Comparison of ENCODE assay signal across 27 cellular contexts in the genomic region with DNA sequence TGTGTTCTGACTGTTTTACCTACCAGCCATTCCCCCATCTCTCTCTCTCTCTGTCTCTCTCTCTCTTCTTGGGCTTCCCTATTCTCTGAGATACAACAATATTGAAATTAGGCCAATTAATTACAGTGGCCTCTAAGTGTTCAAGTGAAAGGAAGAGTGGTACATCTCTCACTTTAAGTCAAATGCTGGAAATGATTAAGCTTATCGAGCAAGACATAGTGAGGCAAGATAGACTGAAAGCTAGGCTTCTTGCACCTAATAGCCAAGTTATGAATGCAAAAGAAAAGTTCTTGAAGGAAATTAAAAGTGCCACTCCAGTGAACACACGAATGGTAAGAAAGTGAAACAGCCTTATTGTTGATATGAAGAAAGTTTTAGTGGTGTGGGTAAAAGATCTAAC. TPM values are rescaled to one million over a fixed set of nuclear protein-coding genes. Genes with fewer than 3 reads are reported as not detected.
DNase-seq lines count a peak whose midpoint lies in the region; ATAC-seq and TF ChIP-seq lines count a peak whose summit lies in the region.
"Had no signal": no experiment of that assay in that cellular context is flagged by ENCODE, and none has a peak within 500 bp of the region (broad histone marks: within the 10 kb centered on the region; RNA-seq: fewer than 3 reads in every experiment).

No MANE protein-coding gene starts in this region.

- peak overlapping the region; percentile 9 for H3K4me3 Mint-ChIP-seq in activated T-cell treated with anti-CD3 and anti-CD28 coated beads, Interleukin-2, amount 50 U/mL, for 24 hours
- H3K4me3 Mint-ChIP-seq in activated T-cell treated with anti-CD3 and anti-CD28 coated beads, Interleukin-2, amount 50 U/mL, for 4 hours = no peak overlapping the region
- peak overlapping the region in 2 of 4 donors; percentile 30 to 47 for H3K4me3 Mint-ChIP-seq in IgD-negative memory B cell
- peak overlapping the region; percentile 48 for H3K4me3 Mint-ChIP-seq in activated naive CD8-positive, alpha-beta T cell treated with anti-CD3 and anti-CD28 coated beads, Interleukin-2, amount 10 ng/mL, durations not matched to agents 7 days and 5 days
- H3K4me3 Mint-ChIP-seq: H9, WTC11 had no signal

- H3K27me3 ChIP-seq in neutrophil (no peaks in the 10 kb centered on the region), ascending aorta (no peaks in the 10 kb centered on the region)
- H3K27me3 ChIP-seq: BLaER1 treated with 17β-estradiol and CSF1 and Interleukin-3, amounts not matched to agents 10 nM and 100 nM; pancreas; uterus had no signal

- peaks cover 56% of the 10 kb centered on the region for H3K36me3 ChIP-seq in neutrophil
- peaks cover 0 to 28% of the 10 kb centered on the region in 2 donors for H3K36me3 ChIP-seq in ascending aorta
- H3K36me3 ChIP-seq: uterus had no signal

- H3K4me1 ChIP-seq in neutrophil (ENCODE audit: control insufficient read depth in 1 of 2, insufficient read depth in 1 of 2, low read depth in 1 of 2, low read length in 1 of 2) (peaks cover 6 to 16% of the 10 kb centered on the region in 2 experiments), ascending aorta (no peaks in the 10 kb centered on the region)

- peaks cover 83% of the 10 kb centered on the region for H3K4me1 Mint-ChIP-seq in activated T-cell treated with anti-CD3 and anti-CD28 coated beads, Interleukin-2, amount 50 U/mL, for 24 hours (ENCODE audit: low read depth)
- H3K4me1 Mint-ChIP-seq in activated T-cell treated with anti-CD3 and anti-CD28 coated beads, Interleukin-2, amount 50 U/mL, for 4 hours (ENCODE audit: low read depth) = peaks cover 85% of the 10 kb centered on the region
- peaks cover 22 to 42% (median 36%) of the 10 kb centered on the region in 3 donors for H3K4me1 Mint-ChIP-seq in IgD-negative memory B cell
- peaks cover 37% of the 10 kb centered on the region for H3K4me1 Mint-ChIP-seq in activated naive CD8-positive, alpha-beta T cell treated with anti-CD3 and anti-CD28 coated beads, Interleukin-2, amount 10 ng/mL, durations not matched to agents 7 days and 5 days
- H3K4me1 Mint-ChIP-seq: H9, WTC11 had no signal

- H3K27me3 Mint-ChIP-seq in activated T-cell treated with anti-CD3 and anti-CD28 coated beads, Interleukin-2, amount 50 U/mL, for 24 hours = no peaks in the 10 kb centered on the region
- H3K27me3 Mint-ChIP-seq in activated T-cell treated with anti-CD3 and anti-CD28 coated beads, Interleukin-2, amount 50 U/mL, for 4 hours (ENCODE audit: low read depth) = no peaks in the 10 kb centered on the region
- no peaks in the 10 kb centered on the region for H3K27me3 Mint-ChIP-seq in IgD-negative memory B cell
- no peaks in the 10 kb centered on the region for H3K27me3 Mint-ChIP-seq in activated naive CD8-positive, alpha-beta T cell treated with anti-CD3 and anti-CD28 coated beads, Interleukin-2, amount 10 ng/mL, durations not matched to agents 7 days and 5 days

- ATAC-seq in activated T-cell treated with anti-CD3 and anti-CD28 coated beads, Interleukin-2, amount 50 U/mL, for 4 hours = no peak
- ATAC-seq in activated naive CD8-positive, alpha-beta T cell treated with anti-CD3 and anti-CD28 coated beads, Interleukin-2, amount 10 ng/mL, durations not matched to agents 7 days and 5 days (ENCODE audit: low read depth) = no peak
- ATAC-seq in GM21717 (IDR thresholded peaks at IDR 0.05; ENCODE audit: unreplicated experiment) = no peak
- ATAC-seq: HepG2, pancreas, right cardiac atrium, WTC11 had no signal

- H3K27ac ChIP-seq in neutrophil (peak overlapping the region; percentile 64), ascending aorta (no peak overlapping the region)
- H3K27ac ChIP-seq: BLaER1 treated with 17β-estradiol and CSF1 and Interleukin-3, amounts not matched to agents 10 nM and 100 nM; epithelial cell of prostate; HL-60; pancreas; SK-N-MC; uterus had no signal

- intact Hi-C loops in ascending aorta (cut with DNase I) = no loop called here
- intact Hi-C loops in posterior vena cava (cut with DNase I) = no loop called here

- no peaks in the 10 kb centered on the region for H3K9me3 ChIP-seq in neutrophil
- peaks cover 0 to 6% of the 10 kb centered on the region in 2 donors for H3K9me3 ChIP-seq in ascending aorta
- H3K9me3 ChIP-seq: pancreas, uterus had no signal

- DNase-seq in activated T-cell treated with anti-CD3 and anti-CD28 coated beads, Interleukin-2, amount 50 U/mL, for 24 hours = no peak
- no peak for DNase-seq in activated T-cell treated with anti-CD3 and anti-CD28 coated beads, Interleukin-2, amount 50 U/mL, for 4 hours
- DNase-seq in activated naive CD8-positive, alpha-beta T cell treated with anti-CD3 and anti-CD28 coated beads, Interleukin-2, amount 10 ng/mL, durations not matched to agents 7 days and 5 days = no peak
- no peak for DNase-seq in ascending aorta (ENCODE audit: low spot score in 2 of 2)
- DNase-seq in posterior vena cava (ENCODE audit: low spot score) = no peak
- DNase-seq: activated effector memory CD4-positive, alpha-beta T cell treated with Interleukin-2 at 50 U/mL for 16 hours; aorta; caudate nucleus; H9; head of caudate nucleus; mesenchymal stem cell; NCI-H1092 treated with DMSO at 0.1 percent for 48 hours; pancreas; right cardiac atrium; stimulated activated CD4-positive, alpha-beta T cell treated with anti-CD3 and anti-CD28 coated beads, Interleukin-12 subunit alpha, Interleukin-12 subunit beta, amount 100 ng/mL, for 4 hours; substantia nigra; T1000; uterus had no signal

- H3K9me3 Mint-ChIP-seq in activated T-cell treated with anti-CD3 and anti-CD28 coated beads, Interleukin-2, amount 50 U/mL, for 24 hours = no peaks in the 10 kb centered on the region
- H3K9me3 Mint-ChIP-seq in activated T-cell treated with anti-CD3 and anti-CD28 coated beads, Interleukin-2, amount 50 U/mL, for 4 hours = no peaks in the 10 kb centered on the region
- H3K9me3 Mint-ChIP-seq in IgD-negative memory B cell = peaks cover 0 to 2% (median 0%) of the 10 kb centered on the region in 3 donors
- H3K9me3 Mint-ChIP-seq in activated naive CD8-positive, alpha-beta T cell treated with anti-CD3 and anti-CD28 coated beads, Interleukin-2, amount 10 ng/mL, durations not matched to agents 7 days and 5 days = no peaks in the 10 kb centered on the region
- H3K9me3 Mint-ChIP-seq: H9 had no signal

- POLR2A ChIA-PET in activated naive CD8-positive, alpha-beta T cell treated with anti-CD3 and anti-CD28 coated beads, Interleukin-2, amount 10 ng/mL, durations not matched to agents 7 days and 5 days (lab: Charles Lee) = interaction anchor here (1.4 kb wide), 1 partner anchor 18 kb away, joined by 3 read pairs; no protein-coding TSS in a partner anchor

- H3K36me3 Mint-ChIP-seq in activated T-cell treated with anti-CD3 and anti-CD28 coated beads, Interleukin-2, amount 50 U/mL, for 24 hours (ENCODE audit: low read depth) = peaks cover 86% of the 10 kb centered on the region
- H3K36me3 Mint-ChIP-seq in activated T-cell treated with anti-CD3 and anti-CD28 coated beads, Interleukin-2, amount 50 U/mL, for 4 hours (ENCODE audit: insufficient read depth) = peaks cover 47% of the 10 kb centered on the region
- H3K36me3 Mint-ChIP-seq in IgD-negative memory B cell = peaks cover 24% of the 10 kb centered on the region
- H3K36me3 Mint-ChIP-seq in activated naive CD8-positive, alpha-beta T cell treated with anti-CD3 and anti-CD28 coated beads, Interleukin-2, amount 10 ng/mL, durations not matched to agents 7 days and 5 days = peaks cover 82% of the 10 kb centered on the region

- no peak for TF ChIP-seq CTCF in neutrophil (IDR thresholded peaks at IDR 0.05)
- TF ChIP-seq CTCF in ascending aorta (IDR thresholded peaks at IDR 0.05) = no peak

- H3K4me3 ChIP-seq in neutrophil (ENCODE audit: low read depth in 1 of 2, low read length in 1 of 2) = no peak overlapping the region
- H3K4me3 ChIP-seq in ascending aorta = no peak overlapping the region
- H3K4me3 ChIP-seq: BLaER1 treated with 17β-estradiol and CSF1 and Interleukin-3, amounts not matched to agents 10 nM and 100 nM; pancreas; SK-N-MC; uterus had no signal

- H3K27ac Mint-ChIP-seq in activated T-cell treated with anti-CD3 and anti-CD28 coated beads, Interleukin-2, amount 50 U/mL, for 24 hours = peak overlapping the region; percentile 58
- H3K27ac Mint-ChIP-seq in IgD-negative memory B cell = peak overlapping the region in 2 of 3 donors; percentile 25 to 94
- H3K27ac Mint-ChIP-seq in activated naive CD8-positive, alpha-beta T cell treated with anti-CD3 and anti-CD28 coated beads, Interleukin-2, amount 10 ng/mL, durations not matched to agents 7 days and 5 days = peak overlapping the region; percentile 73
- H3K27ac Mint-ChIP-seq: H9, WTC11 had no signal

RNA-seq across cellular contexts. Expression of a gene that starts 21.3 kb away (rescaled TPM):
- total RNA-seq in activated T-cell treated with anti-CD3 and anti-CD28 coated beads, Interleukin-2, amount 50 U/mL, for 4 hours = 10 to 100 TPM; 19.6 to 21.3 (median 19.6) TPM
- polyA plus RNA-seq in IgD-negative memory B cell = 24.8 TPM
- total RNA-seq in activated naive CD8-positive, alpha-beta T cell treated with anti-CD3 and anti-CD28 coated beads, Interleukin-2, amount 10 ng/mL, durations not matched to agents 7 days and 5 days = 10 to 100 TPM; 70.7 to 73.6 TPM
- total RNA-seq in ascending aorta = 44.3 TPM
- total RNA-seq in posterior vena cava = 10 to 100 TPM; 34.8 to 49.3 TPM
